ENCODE assay signal across 23 cellular contexts in the genomic region with DNA sequence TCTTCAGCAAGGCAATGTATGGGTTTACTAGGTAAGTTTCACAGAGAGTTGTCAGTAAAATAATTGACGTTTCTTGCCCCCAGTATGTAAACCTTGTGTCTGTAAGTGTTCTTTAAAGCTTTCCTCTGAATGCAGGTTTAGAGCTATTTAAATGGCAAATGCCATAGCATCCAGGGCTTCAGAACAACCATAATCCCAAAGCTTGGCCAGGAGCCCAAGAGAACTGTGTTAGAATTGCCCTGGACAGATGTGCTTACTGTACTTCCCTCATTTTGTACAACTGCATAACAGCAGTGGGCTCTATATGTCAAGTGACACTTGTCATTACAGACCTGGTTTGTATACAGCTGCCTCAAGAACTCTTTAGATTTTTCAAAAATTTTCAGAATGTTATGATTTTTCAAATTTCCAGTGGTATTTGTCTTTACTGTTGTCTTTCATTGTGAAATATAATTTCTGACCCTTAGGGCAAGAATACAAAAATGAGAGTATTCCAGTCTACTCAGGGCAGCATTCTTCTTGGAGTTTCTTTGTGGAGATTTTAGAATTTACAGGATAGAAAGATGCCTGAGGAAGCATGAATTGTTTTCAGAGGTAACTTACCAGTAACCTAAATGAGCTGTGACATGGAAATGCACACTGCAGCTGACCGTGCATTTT.
DNase-seq lines count a peak whose midpoint lies in the region; ATAC-seq and TF ChIP-seq lines count a peak whose summit lies in the region.
"Had no signal": no experiment of that assay in that cellular context is flagged by ENCODE, and none has a peak within 500 bp of the region (broad histone marks: within the 10 kb centered on the region; RNA-seq: fewer than 3 reads in every experiment).

No MANE protein-coding gene starts in this region.

- peak; percentile 51 for DNase-seq in DMS 273 (lab: John Stamatoyannopoulos, UW; ENCODE audit: unreplicated experiment)
- no peak for DNase-seq in DMS 273 treated with DMSO at 0.1 percent for 48 hours (lab: John Stamatoyannopoulos, UW)
- DNase-seq in A673 (ENCODE audit: low spot score) = peak; percentile 58
- DNase-seq in NCI-H524 treated with DMSO at 0.1 percent for 48 hours (lab: John Stamatoyannopoulos, UW) = peak; percentile 59
- DNase-seq in cerebellar cortex (ENCODE audit: low spot score) = peak; percentile 45
- no peak for DNase-seq in activated naive CD8-positive, alpha-beta T cell treated with anti-CD3 and anti-CD28 coated beads for 36 hours
- DNase-seq: AML-193; Calu3; CD8-positive, alpha-beta memory T cell; EL; KG1; NCI-H1092 treated with DMSO at 0.1 percent for 48 hours; NCI-H1436 treated with DMSO at 0.1 percent for 48 hours; NCI-H2029 treated with DMSO at 0.1 percent for 48 hours; NCI-H226; NCI-H510A treated with DMSO at 0.1 percent for 48 hours; PC-9; T-cell had no signal

- no TSS peak for BruUV-seq in A673 (replicated peaks; lab: Mats Ljungman, UMichigan)

- ATAC-seq in HG03045 (IDR thresholded peaks at IDR 0.05; ENCODE audit: unreplicated experiment) (no peak), HG03196 (IDR thresholded peaks at IDR 0.05; ENCODE audit: unreplicated experiment) (no peak)
- ATAC-seq: T-cell had no signal

- no peaks in the 10 kb centered on the region for H3K4me1 Mint-ChIP-seq in activated naive CD8-positive, alpha-beta T cell treated with anti-CD3 and anti-CD28 coated beads for 36 hours
- H3K4me1 Mint-ChIP-seq: T-cell had no signal

- H3K27me3 Mint-ChIP-seq in activated naive CD8-positive, alpha-beta T cell treated with anti-CD3 and anti-CD28 coated beads for 36 hours = no peaks in the 10 kb centered on the region
- H3K27me3 Mint-ChIP-seq: CD8-positive, alpha-beta memory T cell; T-cell had no signal

- no peak for TF ChIP-seq CTCF in A673 (conservative IDR thresholded peaks at IDR 0.05; ENCODE audit: low read depth, low read length)

- no peak overlapping the region for H3K27ac ChIP-seq in A673 (ENCODE audit: low read depth, low read length, poor library complexity, severe bottlenecking)
- H3K27ac ChIP-seq: 22Rv1, C4-2B, PC-9, RWPE1 had no signal

- H3K9me3 Mint-ChIP-seq in activated naive CD8-positive, alpha-beta T cell treated with anti-CD3 and anti-CD28 coated beads for 36 hours = no peaks in the 10 kb centered on the region
- H3K9me3 Mint-ChIP-seq: CD8-positive, alpha-beta memory T cell had no signal

- no peaks in the 10 kb centered on the region for H3K9me3 ChIP-seq in A673 (ENCODE audit: low read depth, low read length, poor library complexity, severe bottlenecking)

- no peak overlapping the region for H3K4me3 Mint-ChIP-seq in activated naive CD8-positive, alpha-beta T cell treated with anti-CD3 and anti-CD28 coated beads for 36 hours
- H3K4me3 Mint-ChIP-seq: CD8-positive, alpha-beta memory T cell; T-cell had no signal

- intact Hi-C loops in A673 (cut with micrococcal nuclease; ENCODE audit: unreplicated experiment) = no loop called here

- no peak overlapping the region for H3K27ac Mint-ChIP-seq in activated naive CD8-positive, alpha-beta T cell treated with anti-CD3 and anti-CD28 coated beads for 36 hours
- H3K27ac Mint-ChIP-seq: T-cell had no signal

- POLR2A ChIA-PET in A673 (lab: Charles Lee; ENCODE audit: low non-redundant PET) = interaction anchor here (0.6 kb wide), 2 partner anchors 64 to 517 kb away, joined by 3 to 7 read pairs; no protein-coding TSS in a partner anchor

- H3K36me3 ChIP-seq in A673 (ENCODE audit: insufficient read depth, low read length, poor library complexity, severe bottlenecking) = no peaks in the 10 kb centered on the region

- H3K36me3 Mint-ChIP-seq in activated naive CD8-positive, alpha-beta T cell treated with anti-CD3 and anti-CD28 coated beads for 36 hours = peaks cover 14% of the 10 kb centered on the region

- no peak overlapping the region for H3K4me3 ChIP-seq in A673 (ENCODE audit: low read depth, low read length, poor library complexity, severe bottlenecking)
- H3K4me3 ChIP-seq: PC-9 had no signal

- H3K27me3 ChIP-seq in A673 (replicated peaks; ENCODE audit: insufficient read depth, low read depth, low read length, poor library complexity) = no peaks in the 10 kb centered on the region

- H3K4me1 ChIP-seq in A673 (ENCODE audit: insufficient read depth, low read length, poor library complexity, severe bottlenecking) = peaks cover 12% of the 10 kb centered on the region

- CTCF ChIA-PET in A673 (lab: Charles Lee) = no interaction called here

Comparison
In these comparisons a context has a peak if more than half of its experiments do, and no peak if none do; other contexts are left out.
1. DNase-seq: peak in DMS 273 (single experiment), A673 (single experiment), NCI-H524 treated with DMSO at 0.1 percent for 48 hours (single experiment) and cerebellar cortex (single experiment); none in DMS 273 treated with DMSO at 0.1 percent for 48 hours (single experiment) and activated naive CD8-positive, alpha-beta T cell treated with anti-CD3 and anti-CD28 coated beads for 36 hours (single experiment).